ENCODE assay signal across 16 cellular contexts in the genomic region with DNA sequence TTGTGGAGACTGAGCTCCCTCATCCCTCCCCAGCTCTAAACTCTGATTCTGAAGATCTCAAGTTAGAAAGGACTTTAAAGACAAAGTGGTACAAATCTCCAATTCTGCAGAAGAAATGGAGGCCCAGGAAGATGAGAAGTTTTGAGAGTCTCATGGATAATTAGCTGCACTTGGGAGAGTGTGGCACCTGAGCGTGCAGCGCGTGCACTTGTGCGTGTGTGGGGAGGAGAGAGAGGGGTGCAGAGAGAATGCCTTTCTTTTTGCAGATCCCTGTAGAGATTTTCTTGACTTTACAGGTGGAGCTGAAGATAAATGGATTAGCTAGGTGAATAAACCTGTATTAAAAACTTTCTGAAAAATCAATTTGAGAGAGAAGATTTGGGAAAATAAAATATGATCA. TPM values are rescaled to one million over a fixed set of nuclear protein-coding genes. Genes with fewer than 3 reads are reported as not detected.
A peak's percentile ranks its signal among the peaks of the same experiment; 100 is the strongest.
DNase-seq lines count a peak whose midpoint lies in the region; ATAC-seq and TF ChIP-seq lines count a peak whose summit lies in the region.
"Had no signal": no experiment of that assay in that cellular context is flagged by ENCODE, and none has a peak within 500 bp of the region (broad histone marks: within the 10 kb centered on the region; RNA-seq: fewer than 3 reads in every experiment).

No MANE protein-coding gene starts in this region.

- H3K27ac ChIP-seq in cingulate gyrus (ENCODE audit: low read depth, low read length) = peak overlapping the region; percentile 23
- peak overlapping the region; percentile 71 for H3K27ac ChIP-seq in psoas muscle
- H3K27ac ChIP-seq: KMS-11 had no signal

- TF ChIP-seq CTCF in psoas muscle (IDR thresholded peaks at IDR 0.05) = no peak
- TF ChIP-seq CTCF in Calu3 (IDR thresholded peaks at IDR 0.05; ENCODE audit: unreplicated experiment) = no peak

- peak overlapping the region; percentile 3 for H3K27ac Mint-ChIP-seq in activated CD4-positive, alpha-beta T cell treated with anti-CD3 and anti-CD28 coated beads, Interleukin-2, amount 10 ng/mL, durations not matched to agents 24 days and 14 days
- peak overlapping the region in 2 of 3 donors; percentile 47 to 100 for H3K27ac Mint-ChIP-seq in IgD-negative memory B cell
- no peak overlapping the region for H3K27ac Mint-ChIP-seq in Calu3 (ENCODE audit: unreplicated experiment)

- no peaks in the 10 kb centered on the region for H3K27me3 ChIP-seq in psoas muscle (ENCODE audit: insufficient read depth in 3 of 3, low read length in 2 of 3)

- ATAC-seq in psoas muscle (no peak), HG03342 (IDR thresholded peaks at IDR 0.05; ENCODE audit: unreplicated experiment) (no peak)

- H3K27me3 Mint-ChIP-seq in activated CD4-positive, alpha-beta T cell treated with anti-CD3 and anti-CD28 coated beads, Interleukin-2, amount 10 ng/mL, durations not matched to agents 24 days and 14 days = peaks cover 2% of the 10 kb centered on the region
- no peaks in the 10 kb centered on the region for H3K27me3 Mint-ChIP-seq in IgD-negative memory B cell
- peaks cover 19% of the 10 kb centered on the region for H3K27me3 Mint-ChIP-seq in Calu3 (ENCODE audit: unreplicated experiment)

- H3K36me3 Mint-ChIP-seq in activated CD4-positive, alpha-beta T cell treated with anti-CD3 and anti-CD28 coated beads, Interleukin-2, amount 10 ng/mL, durations not matched to agents 24 days and 14 days (ENCODE audit: low read depth) = peaks cover 5% of the 10 kb centered on the region
- H3K36me3 Mint-ChIP-seq in IgD-negative memory B cell (peaks cover 4% of the 10 kb centered on the region), Calu3 (ENCODE audit: insufficient read depth, unreplicated experiment) (no peaks in the 10 kb centered on the region)

- H3K9me3 Mint-ChIP-seq in activated CD4-positive, alpha-beta T cell treated with anti-CD3 and anti-CD28 coated beads, Interleukin-2, amount 10 ng/mL, durations not matched to agents 24 days and 14 days = no peaks in the 10 kb centered on the region
- H3K9me3 Mint-ChIP-seq in IgD-negative memory B cell = peaks cover 0 to 3% (median 2%) of the 10 kb centered on the region in 3 donors
- no peaks in the 10 kb centered on the region for H3K9me3 Mint-ChIP-seq in Calu3 (ENCODE audit: low read depth, unreplicated experiment)

- peak overlapping the region; percentile 73 for H3K4me3 Mint-ChIP-seq in activated CD4-positive, alpha-beta T cell treated with anti-CD3 and anti-CD28 coated beads, Interleukin-2, amount 10 ng/mL, durations not matched to agents 24 days and 14 days
- peak overlapping the region; percentile 5 to 97 (median 67) for H3K4me3 Mint-ChIP-seq in IgD-negative memory B cell
- no peak overlapping the region for H3K4me3 Mint-ChIP-seq in Calu3 (ENCODE audit: low read depth, unreplicated experiment)

- CTCF ChIA-PET in Calu3 (lab: Charles Lee) = no interaction called here

- H3K4me3 ChIP-seq in psoas muscle = no peak overlapping the region

- H3K36me3 ChIP-seq in psoas muscle (ENCODE audit: insufficient read depth in 1 of 2, low read depth in 1 of 2) = no peaks in the 10 kb centered on the region

- DNase-seq in activated CD4-positive, alpha-beta T cell treated with anti-CD3 and anti-CD28 coated beads, Interleukin-2, amount 10 ng/mL, durations not matched to agents 24 days and 14 days = no peak
- DNase-seq in activated CD4-positive, alpha-beta T cell treated with anti-CD3 and anti-CD28 coated beads for 1 hour = no peak
- DNase-seq in psoas muscle (no peak), T1000 (lab: John Stamatoyannopoulos, UW) (no peak), Calu3 (no peak)
- DNase-seq: Caco-2, cerebellar nuclear complex, glutamatergic neuron, HCEC 1CT, NCI-H1930, NCI-H526, SW 1271 had no signal

- H3K4me1 Mint-ChIP-seq in activated CD4-positive, alpha-beta T cell treated with anti-CD3 and anti-CD28 coated beads, Interleukin-2, amount 10 ng/mL, durations not matched to agents 24 days and 14 days = peaks cover 57% of the 10 kb centered on the region
- H3K4me1 Mint-ChIP-seq in IgD-negative memory B cell = peaks cover 31 to 37% (median 31%) of the 10 kb centered on the region in 3 donors
- no peaks in the 10 kb centered on the region for H3K4me1 Mint-ChIP-seq in Calu3 (ENCODE audit: low read depth, unreplicated experiment)

- H3K9me3 ChIP-seq in psoas muscle = no peaks in the 10 kb centered on the region

- no TSS peak for BruUV-seq in Calu3 (replicated peaks; lab: Mats Ljungman, UMichigan)

- no peaks in the 10 kb centered on the region for H3K4me1 ChIP-seq in psoas muscle

- 90 to 96% (median 93%) methylated on average over 4 of the region's 4 CpGs for WGBS in psoas muscle, 3 donors

- intact Hi-C loops in activated CD4-positive, alpha-beta T cell treated with anti-CD3 and anti-CD28 coated beads, Interleukin-2, amount 10 ng/mL, durations not matched to agents 24 days and 14 days (cut with micrococcal nuclease) = loop anchor here (1.0 kb wide), 2 partner anchors 17 to 61 kb away; no protein-coding TSS in a partner anchor
- intact Hi-C loops in psoas muscle (cut with DNase I) = no loop called here
- intact Hi-C loops in Calu3 (cut with micrococcal nuclease; ENCODE audit: unreplicated experiment) = no loop called here

RNA-seq across cellular contexts. Expression of a gene that starts 14.8 kb away (rescaled TPM):
- total RNA-seq in activated CD4-positive, alpha-beta T cell treated with anti-CD3 and anti-CD28 coated beads, Interleukin-2, amount 10 ng/mL, durations not matched to agents 24 days and 14 days = 18.0 and 18.7 TPM in 2 replicates
- polyA plus RNA-seq in IgD-negative memory B cell = 16.8 TPM
- 10 to 100 TPM; 62.5 to 78.8 (median 66.8) TPM for total RNA-seq in psoas muscle
- polyA plus RNA-seq in psoas muscle = 10 to 100 TPM; 27.6 to 88.1 (median 44.2) TPM
- 46.4 and 59.4 TPM in 2 replicates for total RNA-seq in Calu3 (2022)
